Comparison of ENCODE assay signal across 22 cellular contexts in the genomic region with DNA sequence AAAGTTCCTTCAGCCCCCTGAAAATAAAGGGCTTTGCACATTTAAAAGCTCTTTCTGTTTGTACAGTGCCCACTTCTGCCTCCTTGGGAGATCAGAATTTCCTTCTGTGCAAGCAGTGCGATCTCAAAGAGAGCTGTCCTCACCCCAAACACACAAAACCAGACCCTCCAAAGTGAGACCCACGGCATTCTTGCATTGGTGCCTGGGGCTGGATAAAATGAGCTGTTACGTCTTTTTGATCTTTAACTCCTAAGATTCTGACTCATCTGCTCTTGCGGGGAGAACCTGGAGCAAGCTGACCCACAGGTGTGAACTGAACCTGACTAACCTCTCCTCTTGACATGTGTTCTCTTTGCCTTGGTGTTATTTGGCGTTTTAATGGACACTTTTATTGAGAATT.
"Had no signal": no experiment of that assay in that cellular context is flagged by ENCODE, and none has a peak within 500 bp of the region (broad histone marks: within the 10 kb centered on the region; RNA-seq: fewer than 3 reads in every experiment).

No MANE protein-coding gene starts in this region.

- H3K9ac ChIP-seq: KMS-11 had no signal

- ATAC-seq: HepG2, SK-N-SH treated with all-trans-retinoic acid at 6 μM for 48 hours had no signal

- H3K4me2 ChIP-seq: KMS-11 had no signal

- H3K27ac ChIP-seq: KMS-11 had no signal

- DNase-seq: IMR-90, Kasumi-1, MV-4-11, NCI-H1048, NCI-H1105, NCI-H1417 treated with DMSO at 0.1 percent for 48 hours, NCI-H146, NCI-H1694 treated with DMSO at 0.1 percent for 48 hours, NCI-H1930, NCI-H2081, NCI-H2107, NCI-H2227 treated with DMSO at 0.1 percent for 48 hours, NCI-H446, NCI-H510A, NCI-H524 treated with DMSO at 0.1 percent for 48 hours, NCI-H69, NCI-H774, RPMI8226, SHP77 had no signal
